In the genomic region with DNA sequence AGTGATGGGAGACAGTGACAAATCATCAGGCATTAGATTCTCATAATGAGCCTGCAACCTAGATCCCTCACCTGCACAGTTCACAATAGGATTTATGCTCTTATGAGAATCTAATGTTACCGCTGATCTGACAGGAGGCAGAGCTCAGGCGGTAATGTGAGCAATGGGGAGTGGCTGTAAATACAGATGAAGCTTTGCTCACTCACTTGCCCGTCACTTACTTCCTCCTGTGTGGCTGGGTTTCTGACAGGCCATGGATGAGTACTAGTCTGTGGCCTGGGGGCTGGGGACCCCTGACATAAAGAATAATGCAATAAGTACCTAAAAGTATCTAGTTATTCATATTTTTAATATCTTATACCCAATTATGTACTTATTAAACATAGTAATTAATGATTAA, we compare ENCODE assay signal across 20 cellular contexts.
"Had no signal": no experiment of that assay in that cellular context is flagged by ENCODE, and none has a peak within 500 bp of the region (broad histone marks: within the 10 kb centered on the region; RNA-seq: fewer than 3 reads in every experiment).

No MANE protein-coding gene starts in this region.

- H3K27me3 ChIP-seq: esophagus muscularis mucosa, gastroesophageal sphincter, heart left ventricle, left lung, thyroid gland had no signal

- ATAC-seq: activated T-cell treated with anti-CD3 and anti-CD28 coated beads, Interleukin-2, amount 50 U/mL, for 72 hours; gastroesophageal sphincter; heart left ventricle; left lung; sciatic nerve had no signal

- H3K27ac ChIP-seq: coronary artery, esophagus muscularis mucosa, gastroesophageal sphincter, heart left ventricle, left lung, thyroid gland, WERI-Rb-1 had no signal

- H3K4me1 ChIP-seq: esophagus muscularis mucosa, gastroesophageal sphincter, left lung, thyroid gland had no signal

- DNase-seq: activated CD4-positive, alpha-beta T cell treated with anti-CD3 and anti-CD28 coated beads for 1 hour; activated CD8-positive, alpha-beta memory T cell treated with anti-CD3 and anti-CD28 coated beads for 24 hours; activated CD8-positive, alpha-beta memory T cell treated with anti-CD3 and anti-CD28 coated beads, Interleukin-2, amount 50 U/mL, for 48 hours; activated effector memory CD4-positive, alpha-beta T cell treated with anti-CD3 and anti-CD28 coated beads, Interleukin-2, amount 50 U/mL, for 16 hours; activated naive CD4-positive, alpha-beta T cell treated with anti-CD3 and anti-CD28 coated beads, Interleukin-2, amount 50 U/mL, for 16 hours; activated T-cell treated with anti-CD3 and anti-CD28 coated beads, Interleukin-2, amount 50 U/mL, for 72 hours; aorta; heart left ventricle; kidney; left lung; mammary epithelial cell; nephron progenitor cell; nucleus accumbens; stimulated activated naive CD4-positive, alpha-beta T cell treated with Interleukin-2 at 50 U/mL for 16 hours; thyroid gland; WERI-Rb-1 had no signal

- H3K9me3 ChIP-seq: thyroid gland had no signal

- H3K4me3 ChIP-seq: coronary artery, esophagus muscularis mucosa, gastroesophageal sphincter, heart left ventricle, left lung, thyroid gland had no signal
